8 cellular contexts compared by ENCODE assay signal in genomic region chr12:69570545-69571399, GRCh38. TPM values are rescaled to one million over a fixed set of nuclear protein-coding genes. Genes with fewer than 3 reads are reported as not detected.
DNase-seq lines count a peak whose midpoint lies in the region; FAIRE-seq and TF ChIP-seq lines count a peak whose summit lies in the region.

No MANE protein-coding gene starts in this region.

- DNase-seq in GM06990 (ENCODE audit: extremely low read depth, insufficient read length), result no peak
- DNase-seq in H4 (ENCODE audit: low spot score), result peak; percentile 53
- peak; percentile 42 for DNase-seq in NCI-H128 (lab: John Stamatoyannopoulos, UW; ENCODE audit: unreplicated experiment)
- DNase-seq in T-helper 22 cell (ENCODE audit: low read depth), result peak; percentile 34
- DNase-seq in T47D (ENCODE audit: low read depth in 1 of 2, low spot score in 1 of 2), result peak; percentile 33 to 81
- DNase-seq in keratinocyte (ENCODE audit: low read depth, low spot score), result peak; percentile 52
- peak; percentile 33 to 47 for DNase-seq in stimulated activated CD4-positive, alpha-beta T cell treated with anti-CD3 and anti-CD28 coated beads, Interleukin-4, amount 100 ng/mL, for 4 hours
- no peak for DNase-seq in cerebellar nuclear complex (lab: John Stamatoyannopoulos, UW)

- no peaks in the 10 kb centered on the region for H3K9me1 ChIP-seq in keratinocyte (ENCODE audit: control insufficient read depth, extremely low read depth, insufficient read depth, low read length)

- in situ Hi-C loops in T47D (cut with HindIII; ENCODE audit: low pct_unique_long_range_greater_than_20kb, low sequenced_read_pairs), result no loop called here

- H3K27ac ChIP-seq in keratinocyte (ENCODE audit: control insufficient read depth, insufficient read depth, low read length), result peak overlapping the region; percentile 69

- TF ChIP-seq CTCF in GM06990 (IDR thresholded peaks at IDR 0.05; ENCODE audit: insufficient read depth, low read length, poor library complexity, severe bottlenecking) (peak; percentile 81), keratinocyte (optimal IDR thresholded peaks at IDR 0.05 in 1 of 3, IDR thresholded peaks at IDR 0.05 in 1 of 3, conservative IDR thresholded peaks at IDR 0.05 in 1 of 3; ENCODE audit: extremely low read depth in 1 of 3, insufficient read depth in 2 of 3, low read length in 3 of 3) (peak; percentile 58 to 75 (median 69))

- H3K27me3 ChIP-seq in GM06990 (replicated peaks; ENCODE audit: control insufficient read depth, insufficient read depth, low read length) (no peaks in the 10 kb centered on the region), keratinocyte (ENCODE audit: control insufficient read depth, extremely low read depth, insufficient read depth, low read length) (no peaks in the 10 kb centered on the region)

- H3K36me3 ChIP-seq in GM06990 (ENCODE audit: control insufficient read depth, insufficient read depth, low read length) (peaks cover 1% of the 10 kb centered on the region), keratinocyte (ENCODE audit: control insufficient read depth in 2 of 2, extremely low read depth in 1 of 2, insufficient read depth in 2 of 2, low read length in 2 of 2) (peaks cover 14 to 17% of the 10 kb centered on the region in 2 experiments)

- H3K4me1 ChIP-seq in keratinocyte (ENCODE audit: control insufficient read depth, extremely low read depth, insufficient read depth, low read length), result peaks cover 22% of the 10 kb centered on the region

- H3K9ac ChIP-seq in keratinocyte (ENCODE audit: control insufficient read depth, extremely low read depth, insufficient read depth, low read length), result no peak overlapping the region

- H2AFZ ChIP-seq in keratinocyte (ENCODE audit: control insufficient read depth, low read length), result no peak overlapping the region

- no peaks in the 10 kb centered on the region for H3K9me3 ChIP-seq in keratinocyte (ENCODE audit: control insufficient read depth, low read depth, low read length)

- H4K20me1 ChIP-seq in keratinocyte (ENCODE audit: control insufficient read depth, extremely low read depth, insufficient read depth, low read length), result no peaks in the 10 kb centered on the region

- peak overlapping the region; percentile 76 for H3K4me2 ChIP-seq in keratinocyte (ENCODE audit: control insufficient read depth, extremely low read depth, insufficient read depth, low read depth, low read length)

- H3K4me3 ChIP-seq in GM06990 (replicated peaks; ENCODE audit: low read depth, low read length) (no peak overlapping the region), keratinocyte (ENCODE audit: control insufficient read depth in 2 of 3, extremely low read depth in 1 of 3, insufficient read depth in 2 of 3, low read depth in 1 of 3, low read length in 3 of 3) (no peak overlapping the region)

- dilution Hi-C loops in keratinocyte (cut with MboI; ENCODE audit: extremely low pct_ligation_motif_present, low sequenced_read_pairs), result no loop called here

- peak; percentile 64 for FAIRE-seq in keratinocyte (lab: Jason Lieb, UNC)

- H3K79me2 ChIP-seq in keratinocyte (ENCODE audit: control insufficient read depth, insufficient read depth, low read length), result no peaks in the 10 kb centered on the region

RNA-seq across cellular contexts. Expression of gene CCT2, which starts 14.5 kb away (rescaled TPM):
- total RNA-seq in H4 (2014; rRNA removed; shearing (Covaris generic)), result 440 and 479 TPM in 2 replicates
- polyA plus RNA-seq in keratinocyte, result 258 to 365 TPM (median 302 TPM) in 3 replicates
- polyA plus RNA-seq in keratinocyte (2011; ENCODE audit: low read depth), result 130 TPM
- 174 and 274 TPM in 2 replicates for polyA plus RNA-seq in keratinocyte (2011; cell fraction: cytosol; rRNA removed)
- 219 and 267 TPM in 2 replicates for polyA plus RNA-seq in keratinocyte (2011; cell fraction: nucleus; rRNA removed)
- 126 and 227 TPM in 2 replicates for polyA plus RNA-seq in keratinocyte (2012; ENCODE audit: low replicate concordance)
- 92.2 to 258 TPM (median 196 TPM) in 3 replicates for polyA minus RNA-seq in keratinocyte
- 135 TPM for polyA minus RNA-seq in keratinocyte (2011; cell fraction: cytosol; rRNA and poly(A)+ RNA removed)
- 97.0 and 141 TPM in 2 replicates for polyA minus RNA-seq in keratinocyte (2011; cell fraction: nucleus; rRNA and poly(A)+ RNA removed)

RNA-seq across cellular contexts. Expression of gene LRRC10, which starts 39.9 kb away (rescaled TPM):
- total RNA-seq in H4 (2014; rRNA removed; shearing (Covaris generic)), result not detected in 2 replicates
- polyA plus RNA-seq in keratinocyte, result not detected in 3 replicates
- polyA plus RNA-seq in keratinocyte (2011; ENCODE audit: low read depth), result not detected
- polyA plus RNA-seq in keratinocyte (2011; cell fraction: cytosol; rRNA removed), result not detected in 2 replicates
- polyA plus RNA-seq in keratinocyte (2011; cell fraction: nucleus; rRNA removed), result not detected in 2 replicates
- not detected in 2 replicates for polyA plus RNA-seq in keratinocyte (2012; ENCODE audit: low replicate concordance)
- polyA minus RNA-seq in keratinocyte, result not detected in 3 replicates
- not detected for polyA minus RNA-seq in keratinocyte (2011; cell fraction: cytosol; rRNA and poly(A)+ RNA removed)
- not detected in 2 replicates for polyA minus RNA-seq in keratinocyte (2011; cell fraction: nucleus; rRNA and poly(A)+ RNA removed)

Comparison
In these comparisons a context has a peak if more than half of its experiments do, and no peak if none do; other contexts are left out.
1. DNase-seq: peak in H4 (single experiment), NCI-H128 (single experiment), T-helper 22 cell (single experiment), T47D (2 of 2), keratinocyte (single experiment) and stimulated activated CD4-positive, alpha-beta T cell treated with anti-CD3 and anti-CD28 coated beads, Interleukin-4, amount 100 ng/mL, for 4 hours (2 of 2); none in GM06990 (single experiment) and cerebellar nuclear complex (0 of 2).